Comparison of ENCODE assay signal across 23 cellular contexts in the genomic region with DNA sequence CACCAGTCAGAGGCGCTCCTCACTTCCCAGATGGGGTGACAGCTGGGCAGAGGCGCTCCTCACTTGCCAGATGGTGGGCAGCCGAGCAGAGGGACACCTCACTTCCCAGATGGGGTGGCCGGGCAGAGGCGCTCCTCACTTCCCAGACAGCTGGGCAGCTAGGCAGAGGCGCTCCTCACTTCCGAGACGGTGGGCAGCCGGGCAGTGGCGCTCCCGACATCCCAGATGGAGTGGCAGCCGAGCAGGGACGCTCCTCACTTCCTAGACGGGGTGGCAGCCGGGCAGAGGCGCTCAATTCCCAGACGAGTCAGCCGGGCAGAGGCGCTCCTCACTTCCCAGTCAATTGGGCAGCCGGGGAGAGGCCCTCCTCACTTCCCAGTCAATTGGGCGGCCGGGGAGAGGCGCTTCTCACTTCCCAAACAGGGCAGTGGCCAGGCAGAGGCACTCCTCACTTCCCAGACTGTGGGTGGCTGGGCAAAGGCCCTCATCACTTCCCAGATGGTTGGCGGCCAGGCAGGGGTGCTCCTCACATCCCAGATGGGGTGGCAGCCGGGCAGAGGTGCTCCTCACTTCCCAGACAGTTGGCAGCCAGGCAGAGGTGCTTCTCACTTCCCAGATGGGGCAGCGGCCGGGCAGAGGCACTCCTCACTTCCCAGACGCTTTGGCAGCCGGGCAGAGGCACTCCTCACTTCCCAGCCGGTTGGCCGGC.
DNase-seq lines count a peak whose midpoint lies in the region; ATAC-seq and TF ChIP-seq lines count a peak whose summit lies in the region.
"Had no signal": no experiment of that assay in that cellular context is flagged by ENCODE, and none has a peak within 500 bp of the region (broad histone marks: within the 10 kb centered on the region; RNA-seq: fewer than 3 reads in every experiment).

No MANE protein-coding gene starts in this region.

- intact Hi-C loops in right cardiac atrium (cut with DNase I) (no loop called here), left cardiac atrium (cut with DNase I) (no loop called here), esophagus muscularis mucosa (cut with DNase I) (no loop called here), mucosa of descending colon (cut with DNase I, micrococcal nuclease) (no loop called here), sigmoid colon (cut with DNase I) (no loop called here)

- TF ChIP-seq EP300 in esophagus muscularis mucosa (IDR thresholded peaks at IDR 0.05) (no peak), sigmoid colon (IDR thresholded peaks at IDR 0.05) (no peak)

- no peak for TF ChIP-seq CTCF in esophagus muscularis mucosa (IDR thresholded peaks at IDR 0.05)
- TF ChIP-seq CTCF in mucosa of descending colon (IDR thresholded peaks at IDR 0.05): no peak
- no peak for TF ChIP-seq CTCF in sigmoid colon (IDR thresholded peaks at IDR 0.05)
- TF ChIP-seq CTCF in RWPE1 (conservative IDR thresholded peaks at IDR 0.05; ENCODE audit: low read depth): no peak

- no peaks in the 10 kb centered on the region for H3K27me3 ChIP-seq in right cardiac atrium (ENCODE audit: control insufficient read depth, insufficient read depth)
- H3K27me3 ChIP-seq in esophagus muscularis mucosa: no peaks in the 10 kb centered on the region
- H3K27me3 ChIP-seq in sigmoid colon: no peaks in the 10 kb centered on the region
- H3K27me3 ChIP-seq: BLaER1 had no signal

- H3K36me3 ChIP-seq in esophagus muscularis mucosa: no peaks in the 10 kb centered on the region
- H3K36me3 ChIP-seq in mucosa of descending colon (ENCODE audit: low read depth): no peaks in the 10 kb centered on the region
- no peaks in the 10 kb centered on the region for H3K36me3 ChIP-seq in sigmoid colon
- H3K36me3 ChIP-seq: BE2C, BLaER1 had no signal

- peak in 2 of 3 donors; percentile 38 to 41 for DNase-seq in right cardiac atrium
- no peak for DNase-seq in left cardiac atrium
- DNase-seq in esophagus muscularis mucosa (ENCODE audit: extremely low spot score): peak; percentile 50
- peak in 2 of 3 donors; percentile 26 to 48 for DNase-seq in mucosa of descending colon
- DNase-seq in sigmoid colon: peak; percentile 62
- DNase-seq in RWPE1 (ENCODE audit: low spot score): no peak
- DNase-seq in substantia nigra (lab: John Stamatoyannopoulos, UW): no peak
- DNase-seq: 8988T; ACHN; BE2C; C1 segment of cervical spinal cord; CD4-positive, alpha-beta memory T cell; CD4-positive, CD25-positive, alpha-beta regulatory T cell; CD8-positive, alpha-beta memory T cell; COR-L47; DMS153; DMS53; DMS79; DND-41; GDM1 had no signal

- CTCF ChIA-PET in RWPE1 (lab: Yijun Ruan, JAX): interaction anchor here (0.7 kb wide), 1 partner anchor 129 kb away, joined by 3 read pairs; no protein-coding TSS in a partner anchor

- 95% methylated on average over 31 of the region's 31 CpGs for WGBS in right cardiac atrium
- WGBS in esophagus muscularis mucosa: 92% methylated on average over 7 of the region's 31 CpGs
- WGBS in sigmoid colon, 2 donors: 93 to 96% methylated on average over 31 of the region's 31 CpGs

- H3K4me1 ChIP-seq in right cardiac atrium (ENCODE audit: control insufficient read depth, insufficient read depth, low read length) (no peaks in the 10 kb centered on the region), esophagus muscularis mucosa (no peaks in the 10 kb centered on the region), mucosa of descending colon (ENCODE audit: low read depth) (peaks cover 23% of the 10 kb centered on the region), sigmoid colon (no peaks in the 10 kb centered on the region)
- H3K4me1 ChIP-seq: BE2C, BLaER1 had no signal

- peak in 1 of 2 donors; percentile 20 for ATAC-seq in right cardiac atrium
- ATAC-seq in left cardiac atrium: no peak
- ATAC-seq in mucosa of descending colon: no peak
- no peak for ATAC-seq in HG02938 (IDR thresholded peaks at IDR 0.05; ENCODE audit: unreplicated experiment)
- ATAC-seq: GM12878 had no signal

- H3K27ac ChIP-seq in right cardiac atrium (ENCODE audit: low read length): no peak overlapping the region
- no peak overlapping the region for H3K27ac ChIP-seq in esophagus muscularis mucosa (replicated peaks in 1 of 4)
- no peak overlapping the region for H3K27ac ChIP-seq in sigmoid colon
- H3K27ac ChIP-seq in RWPE1: no peak overlapping the region
- H3K27ac ChIP-seq in substantia nigra (ENCODE audit: low read depth, low read length, poor library complexity, severe bottlenecking): no peak overlapping the region
- H3K27ac ChIP-seq: BLaER1 had no signal

- TF ChIP-seq POLR2A in esophagus muscularis mucosa (IDR thresholded peaks at IDR 0.05; ENCODE audit: low read depth) (no peak), sigmoid colon (IDR thresholded peaks at IDR 0.05) (no peak)

- no peaks in the 10 kb centered on the region for H3K9me3 ChIP-seq in right cardiac atrium (ENCODE audit: control insufficient read depth, low read length)
- H3K9me3 ChIP-seq in esophagus muscularis mucosa: no peaks in the 10 kb centered on the region
- H3K9me3 ChIP-seq in mucosa of descending colon: no peaks in the 10 kb centered on the region
- H3K9me3 ChIP-seq in sigmoid colon: no peaks in the 10 kb centered on the region
- H3K9me3 ChIP-seq: BE2C had no signal

- H3K4me3 ChIP-seq in right cardiac atrium (ENCODE audit: low read length): no peak overlapping the region
- no peak overlapping the region for H3K4me3 ChIP-seq in esophagus muscularis mucosa
- no peak overlapping the region for H3K4me3 ChIP-seq in mucosa of descending colon
- H3K4me3 ChIP-seq in sigmoid colon: no peak overlapping the region
- H3K4me3 ChIP-seq: BLaER1, GM12878 had no signal

- POLR2A ChIA-PET in RWPE1 (lab: Yijun Ruan, JAX; ENCODE audit: low non-redundant PET): no interaction called here

Comparison
In these comparisons a context has a peak if more than half of its experiments do, and no peak if none do; other contexts are left out.
1. DNase-seq: peak in right cardiac atrium (2 of 3), esophagus muscularis mucosa (single experiment), mucosa of descending colon (2 of 3) and sigmoid colon (single experiment); none in left cardiac atrium (single experiment), RWPE1 (single experiment) and substantia nigra (0 of 49).